Comparison of ENCODE assay signal across 8 cellular contexts in genomic region chr10:102245932-102246251, GRCh38. TPM values are rescaled to one million over a fixed set of nuclear protein-coding genes. Genes with fewer than 3 reads are reported as not detected.
DNase-seq lines count a peak whose midpoint lies in the region; ATAC-seq and TF ChIP-seq lines count a peak whose summit lies in the region.

No MANE protein-coding gene starts in this region.

- WGBS in mesendoderm (ENCODE audit: extremely low coverage, insufficient coverage, low lambda C conversion rate), result no CpG with 5 or more reads among the region's 4 CpGs

- H3K4me1 ChIP-seq in left ventricle myocardium inferior, result peaks cover 78% of the 10 kb centered on the region
- H3K4me1 ChIP-seq in mesendoderm (ENCODE audit: control insufficient read depth, low read depth, low read length), result peaks cover 10% of the 10 kb centered on the region
- H3K4me1 ChIP-seq in vagina, result peaks cover 50% of the 10 kb centered on the region

- ATAC-seq in Right ventricle myocardium inferior (no peak), GM18519 (IDR thresholded peaks at IDR 0.05; ENCODE audit: low FRiP score, unreplicated experiment) (no peak)

- H3K27me3 Mint-ChIP-seq in MCF 10A (ENCODE audit: insufficient read depth, unreplicated experiment), result no peaks in the 10 kb centered on the region

- peak overlapping the region; percentile 93 for H3K56ac ChIP-seq in mesendoderm (ENCODE audit: low read length)

- no peak for TF ChIP-seq CTCF in left ventricle myocardium inferior (IDR thresholded peaks at IDR 0.05; ENCODE audit: borderline replicate concordance)
- no peak for TF ChIP-seq CTCF in MCF 10A (IDR thresholded peaks at IDR 0.05; ENCODE audit: unreplicated experiment)
- TF ChIP-seq CTCF in vagina (IDR thresholded peaks at IDR 0.05), result no peak

- no peak overlapping the region for H2AK5ac ChIP-seq in mesendoderm (ENCODE audit: low read length)

- H3K4me1 Mint-ChIP-seq in MCF 10A (ENCODE audit: insufficient read depth, unreplicated experiment), result peaks cover 45% of the 10 kb centered on the region

- H3K27ac ChIP-seq in left ventricle myocardium inferior (replicated peaks), result peak overlapping the region; percentile 92
- no peak overlapping the region for H3K27ac ChIP-seq in mesendoderm (ENCODE audit: low read depth, low read length)
- H3K27ac ChIP-seq in vagina, result peak overlapping the region; percentile 79

- peaks cover 21% of the 10 kb centered on the region for H3K79me2 ChIP-seq in mesendoderm (ENCODE audit: control insufficient read depth, insufficient read depth, low read length)

- H3K4me3 ChIP-seq in left ventricle myocardium inferior (peak overlapping the region; percentile 74), mesendoderm (ENCODE audit: low read length) (peak overlapping the region; percentile 79), vagina (peak overlapping the region; percentile 77 to 95)

- H3K4me2 ChIP-seq in mesendoderm (ENCODE audit: low read length), result peak overlapping the region; percentile 91

- H3K4me3 Mint-ChIP-seq in MCF 10A (ENCODE audit: unreplicated experiment), result peak overlapping the region; percentile 99

- H3K9me3 Mint-ChIP-seq in MCF 10A (ENCODE audit: unreplicated experiment), result no peaks in the 10 kb centered on the region

- CTCF ChIA-PET in MCF 10A (lab: Yijun Ruan, JAX), result interaction anchor here (0.6 to 2.3 kb wide), 7 partner anchors 16 to 232 kb away, joined by 3 to 7 read pairs (median 3); no protein-coding TSS in a partner anchor

- no TSS peak for BruUV-seq in MCF 10A (replicated peaks; lab: Mats Ljungman, UMichigan)

- no peak overlapping the region for H4K8ac ChIP-seq in mesendoderm (ENCODE audit: low read depth, low read length)

- DNase-seq in left ventricle myocardium inferior (no peak), Right ventricle myocardium inferior (ENCODE audit: missing footprints) (no peak), MCF 10A (ENCODE audit: unreplicated experiment) (no peak), mesendoderm (no peak), vagina (ENCODE audit: extremely low spot score in 2 of 2) (no peak), NOMO-1 treated with dmso at 0.1 percent for 144 hours (lab: John Stamatoyannopoulos, UW; ENCODE audit: unreplicated experiment) (no peak), RKO (ENCODE audit: low spot score) (no peak)

- H3K36me3 Mint-ChIP-seq in MCF 10A (ENCODE audit: insufficient read depth, unreplicated experiment), result peaks cover 6% of the 10 kb centered on the region

- H3K36me3 ChIP-seq in left ventricle myocardium inferior, result no peaks in the 10 kb centered on the region
- no peaks in the 10 kb centered on the region for H3K36me3 ChIP-seq in mesendoderm (ENCODE audit: control insufficient read depth, insufficient read depth, low read length)
- H3K36me3 ChIP-seq in vagina, result no peaks in the 10 kb centered on the region

- no peak overlapping the region for H2BK15ac ChIP-seq in mesendoderm (replicated peaks; ENCODE audit: low read depth)

- H2BK120ac ChIP-seq in mesendoderm (ENCODE audit: low read depth, low read length), result no peak overlapping the region

- H3K79me1 ChIP-seq in mesendoderm (ENCODE audit: low read length), result peaks cover 15% of the 10 kb centered on the region

- intact Hi-C loops in left ventricle myocardium inferior (cut with micrococcal nuclease), result no loop called here
- intact Hi-C loops in Right ventricle myocardium inferior (cut with DNase I), result loop anchor here (5.0 kb wide), 1 partner anchor 36 kb away; no protein-coding TSS in a partner anchor
- intact Hi-C loops in MCF 10A (cut with micrococcal nuclease), result loop anchor here (5.0 kb wide), 1 partner anchor 101 kb away; no protein-coding TSS in a partner anchor
- intact Hi-C loops in vagina (cut with DNase I), result no loop called here

- no peak overlapping the region for H3K23ac ChIP-seq in mesendoderm (ENCODE audit: low read length)

- no peak overlapping the region for H3K18ac ChIP-seq in mesendoderm (ENCODE audit: low read length)

- no peak overlapping the region for H2BK5ac ChIP-seq in mesendoderm (ENCODE audit: low read length)

- TF ChIP-seq POLR2A in vagina (IDR thresholded peaks at IDR 0.05), result no peak

- peak overlapping the region; percentile 97 for H3K27ac Mint-ChIP-seq in MCF 10A (ENCODE audit: low read depth, unreplicated experiment)

- no peak overlapping the region for H4K5ac ChIP-seq in mesendoderm (ENCODE audit: low read length)

- H3K27me3 ChIP-seq in left ventricle myocardium inferior (ENCODE audit: low read depth), result no peaks in the 10 kb centered on the region
- H3K27me3 ChIP-seq in mesendoderm (ENCODE audit: insufficient read depth, low read length, poor library complexity), result peaks cover 3% of the 10 kb centered on the region
- no peaks in the 10 kb centered on the region for H3K27me3 ChIP-seq in vagina

- no peak overlapping the region for H3K4ac ChIP-seq in mesendoderm (ENCODE audit: low read depth, low read length)

- H3K9me3 ChIP-seq in left ventricle myocardium inferior (replicated peaks), result no peaks in the 10 kb centered on the region
- no peaks in the 10 kb centered on the region for H3K9me3 ChIP-seq in vagina

- POLR2A ChIA-PET in MCF 10A (lab: Yijun Ruan, JAX), result interaction anchor here (0.6 to 2.8 kb wide), 31 partner anchors 8 to 1213 kb away, joined by 3 to 19 read pairs (median 4); partner anchors contain the start of genes ACTR1A, CUEDC2, FBXL15 and NFKB2

- H3K9ac ChIP-seq in mesendoderm (ENCODE audit: low read length), result peak overlapping the region; percentile 80

RNA-seq across cellular contexts. Expression of gene GBF1, which starts 0.6 kb away (rescaled TPM):
- total RNA-seq in left ventricle myocardium inferior (43.2 TPM), Right ventricle myocardium inferior (44.0 TPM), MCF 10A (2022) (50.0 and 50.6 TPM in 2 replicates), vagina (48.9 TPM)
- polyA plus RNA-seq in mesendoderm (2013, experiment 1 of 2), result 11.9 TPM
- polyA plus RNA-seq in mesendoderm (2013, experiment 2 of 2), result 11.5 TPM

RNA-seq across cellular contexts. Expression of gene PITX3, which starts 4.6 kb away (rescaled TPM):
- total RNA-seq in left ventricle myocardium inferior (0.85 TPM), Right ventricle myocardium inferior (1.8 TPM), MCF 10A (2022) (not detected in 2 replicates), vagina (not detected)
- 0.11 TPM for polyA plus RNA-seq in mesendoderm (2013, experiment 1 of 2)
- polyA plus RNA-seq in mesendoderm (2013, experiment 2 of 2), result 0.13 TPM

RNA-seq across cellular contexts. Expression of gene ELOVL3, which starts 19.8 kb away (rescaled TPM):
- total RNA-seq in left ventricle myocardium inferior, result not detected
- total RNA-seq in Right ventricle myocardium inferior, result not detected
- total RNA-seq in MCF 10A (2022), result not detected in 2 replicates
- 0.06 TPM for polyA plus RNA-seq in mesendoderm (2013, experiment 1 of 2)
- polyA plus RNA-seq in mesendoderm (2013, experiment 2 of 2), result 0.06 TPM
- not detected for total RNA-seq in vagina

Comparison
In these comparisons a context has a peak if more than half of its experiments do, and no peak if none do; other contexts are left out.
1. intact Hi-C loops: an anchor here in Right ventricle myocardium inferior (5.0 kb wide) and MCF 10A (5.0 kb wide); none called in left ventricle myocardium inferior and vagina.